Comparison of ENCODE assay signal across 9 cellular contexts in genomic region chr21:38804030-38804616, GRCh38. TPM values are rescaled to one million over a fixed set of nuclear protein-coding genes. Genes with fewer than 3 reads are reported as not detected.
DNase-seq lines count a peak whose midpoint lies in the region; ATAC-seq, FAIRE-seq and TF ChIP-seq lines count a peak whose summit lies in the region.
"Had no signal": no experiment of that assay in that cellular context is flagged by ENCODE, and none has a peak within 500 bp of the region (broad histone marks: within the 10 kb centered on the region; RNA-seq: fewer than 3 reads in every experiment).

No MANE protein-coding gene starts in this region.

- H3K79me2 ChIP-seq in H1 (ENCODE audit: control insufficient read depth in 1 of 2, insufficient read depth in 2 of 2, low read length in 2 of 2) (peaks cover 8 to 30% of the 10 kb centered on the region in 2 experiments; a peak in 3 of 4 replicates), parathyroid adenoma (peaks cover 16% of the 10 kb centered on the region)

- no peak overlapping the region for H2AFZ ChIP-seq in H1 (ENCODE audit: low read length)
- no peak overlapping the region for H2AFZ ChIP-seq in parathyroid adenoma

- in situ Hi-C loops in gastrocnemius medialis (cut with MboI; ENCODE audit: low sequenced_read_pairs in 4 of 4), result loop anchor here (5.0 to 25.0 kb wide), 5 partner anchors 111 to 323 kb away; no protein-coding TSS in a partner anchor

- 93% methylated on average over 6 of the region's 6 CpGs; no CpG with 5 or more reads in 1 of the 2 experiments for WGBS in H1 (ENCODE audit: extremely low coverage in 1 of 2, insufficient coverage in 1 of 2, insufficient read length in 1 of 2, insufficient replicate concordance in 2 of 2, low coverage in 1 of 2, low lambda C conversion rate in 2 of 2, missing lambda C conversion rate in 1 of 2), 2 experiments

- peaks cover 0 to 5% (median 0%) of the 10 kb centered on the region in 3 donors for H3K36me3 ChIP-seq in Peyer's patch
- H3K36me3 ChIP-seq in H1 (ENCODE audit: control insufficient read depth in 2 of 4, insufficient read depth in 4 of 4, low read length in 3 of 4), result no peaks in the 10 kb centered on the region
- H3K36me3 ChIP-seq in parathyroid adenoma (ENCODE audit: control insufficient read depth, insufficient read depth, low read length), result no peaks in the 10 kb centered on the region
- peaks cover 0 to 5% of the 10 kb centered on the region in 2 donors for H3K36me3 ChIP-seq in gastrocnemius medialis

- POLR2A ChIA-PET in H1 (lab: Charles Lee; ENCODE audit: partially characterized antibody), result no interaction called here

- no peak for FAIRE-seq in H1 (lab: Jason Lieb, UNC)

- peak overlapping the region; percentile 13 for H3K4ac ChIP-seq in H1 (replicated peaks; ENCODE audit: insufficient read length, low read depth, low read length)

- no peak overlapping the region for H3K23ac ChIP-seq in H1 (ENCODE audit: insufficient read length)

- no peak overlapping the region for H4K8ac ChIP-seq in H1 (ENCODE audit: extremely low read depth, insufficient read depth, low read length)

- no peak overlapping the region for H2BK120ac ChIP-seq in H1 (replicated peaks; ENCODE audit: low read depth, low read length)

- H2BK12ac ChIP-seq in H1 (ENCODE audit: low read depth, low read length), result 0 out of 2 replicates have a peak overlapping the region, but pooled peaks have one; percentile 60

- no peak overlapping the region for H4K5ac ChIP-seq in H1 (ENCODE audit: insufficient read length, low read depth, low read length)

- no peak overlapping the region for H3K18ac ChIP-seq in H1 (ENCODE audit: extremely low read depth, low read length)

- H3K14ac ChIP-seq in H1 (ENCODE audit: insufficient read length), result no peak overlapping the region

- H3K27ac ChIP-seq in Peyer's patch, result peak overlapping the region in 3 of 4 donors; percentile 96 to 98 (median 98)
- no peak overlapping the region for H3K27ac ChIP-seq in H1 (ENCODE audit: low read depth, low read length)
- peak overlapping the region; percentile 88 for H3K27ac ChIP-seq in parathyroid adenoma
- peak overlapping the region in 1 of 4 donors; percentile 98 for H3K27ac ChIP-seq in gastrocnemius medialis

- H3K4me3 ChIP-seq in Peyer's patch (peak overlapping the region in 3 of 4 donors; percentile 86 to 98 (median 87)), H1 (ENCODE audit: extremely low read depth in 1 of 4, insufficient read depth in 2 of 4, low read depth in 3 of 4, low read length in 4 of 4) (no peak overlapping the region), parathyroid adenoma (ENCODE audit: low read depth, low read length) (no peak overlapping the region), gastrocnemius medialis (no peak overlapping the region)

- TF ChIP-seq POLR2A in Peyer's patch (IDR thresholded peaks at IDR 0.05) (no peak), H1 (IDR thresholded peaks at IDR 0.05; ENCODE audit: control extremely low read depth in 1 of 2, low read depth in 2 of 2, low read length in 2 of 2) (no peak), gastrocnemius medialis (IDR thresholded peaks at IDR 0.05) (no peak)

- H3K27me3 ChIP-seq in Peyer's patch (no peaks in the 10 kb centered on the region), H1 (replicated peaks in 1 of 4; ENCODE audit: control insufficient read depth in 3 of 4, extremely low read depth in 1 of 4, insufficient read depth in 3 of 4, low read length in 3 of 4) (peaks cover 0 to 8% (median 5%) of the 10 kb centered on the region in 4 experiments; a peak in 4 of 7 replicates), parathyroid adenoma (ENCODE audit: control insufficient read depth, insufficient read depth, low read length) (no peaks in the 10 kb centered on the region), gastrocnemius medialis (no peaks in the 10 kb centered on the region)

- no peak for TF ChIP-seq EP300 in H1 (IDR thresholded peaks at IDR 0.05; ENCODE audit: borderline replicate concordance in 1 of 2, low read depth in 2 of 2, low read length in 2 of 2)

- peak overlapping the region in 1 of 2 experiments; percentile 48; a peak in 1 of 4 replicates for H3K4me2 ChIP-seq in H1 (ENCODE audit: insufficient read depth in 1 of 2, low read depth in 2 of 2, low read length in 2 of 2)
- H3K4me2 ChIP-seq in parathyroid adenoma (ENCODE audit: low read length), result peak overlapping the region; percentile 92

- H3K79me1 ChIP-seq in H1 (ENCODE audit: low read depth, low read length), result no peaks in the 10 kb centered on the region

- H2BK5ac ChIP-seq in H1 (ENCODE audit: low read depth, low read length), result no peak overlapping the region

- no peak for TF ChIP-seq CTCF in Peyer's patch (IDR thresholded peaks at IDR 0.05)
- TF ChIP-seq CTCF in H1 (IDR thresholded peaks at IDR 0.05; ENCODE audit: control extremely low read depth in 1 of 3, insufficient read depth in 1 of 3, low read depth in 1 of 3, low read length in 3 of 3), result no peak
- no peak for TF ChIP-seq CTCF in parathyroid adenoma (IDR thresholded peaks at IDR 0.05)
- no peak for TF ChIP-seq CTCF in gastrocnemius medialis (IDR thresholded peaks at IDR 0.05 in 4 of 5, conservative IDR thresholded peaks at IDR 0.05 in 1 of 5)

- H4K20me1 ChIP-seq in H1 (replicated peaks in 1 of 2; ENCODE audit: control insufficient read depth in 1 of 2, insufficient read depth in 2 of 2, low read length in 2 of 2), result peaks cover 0 to 3% of the 10 kb centered on the region in 2 experiments

- no peak overlapping the region for H2BK15ac ChIP-seq in H1 (ENCODE audit: low read length)

- DNase-seq in EH (ENCODE audit: low read depth) (peak; percentile 27), Peyer's patch (peak in 1 of 3 donors; percentile 55), H1 (ENCODE audit: low read depth in 1 of 2, low spot score in 2 of 2) (no peak), nucleus accumbens (lab: John Stamatoyannopoulos, UW) (no peak), NCI-H774 (lab: John Stamatoyannopoulos, UW) (no peak), gastrocnemius medialis (no peak)
- DNase-seq: amniotic stem cell had no signal

- CTCF ChIA-PET in H1 (lab: Charles Lee; ENCODE audit: partially characterized antibody), result interaction anchor here (0.6 to 1.6 kb wide), 14 partner anchors 13 to 311 kb away, joined by 3 to 5 read pairs (median 3); no protein-coding TSS in a partner anchor

- H3K23me2 ChIP-seq in H1 (ENCODE audit: low read depth, low read length), result peaks cover 4% of the 10 kb centered on the region; the same call in 1 of the 2 replicates

- intact Hi-C loops in gastrocnemius medialis (cut with DNase I; ENCODE audit: low total_unique reads), result loop anchor here (2.0 to 5.0 kb wide), 3 partner anchors 72 to 219 kb away; no protein-coding TSS in a partner anchor

- H3K9me3 ChIP-seq in Peyer's patch (no peaks in the 10 kb centered on the region), H1 (ENCODE audit: insufficient read depth in 2 of 2, low read depth in 1 of 2, low read length in 1 of 2) (no peaks in the 10 kb centered on the region), parathyroid adenoma (ENCODE audit: control insufficient read depth, low read length) (no peaks in the 10 kb centered on the region), gastrocnemius medialis (no peaks in the 10 kb centered on the region)

- no peak for TF ChIP-seq RAD21 in H1 (IDR thresholded peaks at IDR 0.05 in 1 of 2, conservative IDR thresholded peaks at IDR 0.05 in 1 of 2; ENCODE audit: low read depth in 2 of 2, low read length in 2 of 2)

- H3K56ac ChIP-seq in H1 (replicated peaks; ENCODE audit: insufficient read length, low read depth, low read length), result no peak overlapping the region

- H3K9ac ChIP-seq in H1 (replicated peaks in 1 of 4; ENCODE audit: extremely low read depth in 1 of 4, low read depth in 3 of 4, low read length in 3 of 4), result no peak overlapping the region
- H3K9ac ChIP-seq in parathyroid adenoma, result no peak overlapping the region

- H4K91ac ChIP-seq in H1 (replicated peaks; ENCODE audit: insufficient read length, low read length), result no peak overlapping the region

- ATAC-seq in gastrocnemius medialis, result no peak
- no peak for ATAC-seq in HG03565 (IDR thresholded peaks at IDR 0.05; ENCODE audit: unreplicated experiment)

- H3K4me1 ChIP-seq in Peyer's patch, result peaks cover 0 to 13% (median 3%) of the 10 kb centered on the region in 4 donors
- H3K4me1 ChIP-seq in H1 (replicated peaks in 1 of 4; ENCODE audit: control insufficient read depth in 3 of 4, insufficient read depth in 4 of 4, low read length in 3 of 4), result peaks cover 4 to 13% (median 7%) of the 10 kb centered on the region in 4 experiments; a peak in 5 of 7 replicates
- H3K4me1 ChIP-seq in parathyroid adenoma, result peaks cover 6% of the 10 kb centered on the region
- H3K4me1 ChIP-seq in gastrocnemius medialis, result peaks cover 13 to 14% of the 10 kb centered on the region in 2 donors

- H2BK20ac ChIP-seq in H1 (ENCODE audit: low read length), result no peak overlapping the region

- H2AK5ac ChIP-seq in H1 (ENCODE audit: low read depth, low read length), result no peak overlapping the region

TF ChIP-seq in H1, 55 proteins besides CTCF, POLR2A, EP300 and RAD21:
- TF ChIP-seq SRF (IDR thresholded peaks at IDR 0.05; ENCODE audit: low read depth, low read length) (no peak), CREB1 (IDR thresholded peaks at IDR 0.05) (no peak), BCL11A (IDR thresholded peaks at IDR 0.05; ENCODE audit: low read depth in 2 of 2, low read length in 2 of 2) (no peak), SUZ12 (IDR thresholded peaks at IDR 0.05; ENCODE audit: low read length) (no peak), MAX (IDR thresholded peaks at IDR 0.05) (no peak), MAFK (IDR thresholded peaks at IDR 0.05; ENCODE audit: low read depth, low read length) (no peak)
TF ChIP-seq in H1: peak in this region for 0.

RNA-seq across cellular contexts. Expression of gene ETS2, which starts 1.6 kb away (rescaled TPM):
- total RNA-seq in Peyer's patch (100 to 1,000 TPM; 127 to 186 (median 147) TPM), gastrocnemius medialis (100 to 1,000 TPM in 1 of 4 donors, 10 to 100 TPM in 3; 51.5 to 136 (median 59.3) TPM)
- 42.2 and 45.1 TPM in 2 replicates for total RNA-seq in H1 (2021; fragmentation: NEBNext Ultra II Directional; extraction: Animal tissue kit (Norgen Biotek cat#: 25700))
- 10.4 and 11.0 TPM in 2 replicates for polyA plus RNA-seq in H1 (2011; rRNA removed)
- polyA plus RNA-seq in H1 (2011; cell fraction: cytosol; rRNA removed), result 11.7 TPM
- polyA plus RNA-seq in H1 (2011; cell fraction: nucleus; rRNA removed), result 19.7 TPM
- polyA plus RNA-seq in H1 (2012, experiment 1 of 2), result 18.4 to 22.7 TPM (median 21.9 TPM) in 4 replicates
- polyA plus RNA-seq in H1 (2012, experiment 2 of 2), result 12.8 TPM
- 22.6 TPM for polyA plus RNA-seq in H1 (2013, experiment 1 of 2)
- 22.9 TPM for polyA plus RNA-seq in H1 (2013, experiment 2 of 2)
- 16.9 and 24.2 TPM in 2 replicates for polyA minus RNA-seq in H1 (2011; rRNA and poly(A)+ RNA removed)
- 17.0 TPM for polyA minus RNA-seq in H1 (2011; cell fraction: cytosol; rRNA and poly(A)+ RNA removed)
- 15.5 TPM for polyA minus RNA-seq in H1 (2011; cell fraction: nucleus; rRNA and poly(A)+ RNA removed)

Comparison
In these comparisons a context has a peak if more than half of its experiments do, and no peak if none do; other contexts are left out.
1. H3K4me3 ChIP-seq: peak in Peyer's patch (3 of 4); none in H1 (0 of 4), parathyroid adenoma (single experiment) and gastrocnemius medialis (0 of 4).